Comparison of ENCODE assay signal across 1 cellular context in the genomic region with DNA sequence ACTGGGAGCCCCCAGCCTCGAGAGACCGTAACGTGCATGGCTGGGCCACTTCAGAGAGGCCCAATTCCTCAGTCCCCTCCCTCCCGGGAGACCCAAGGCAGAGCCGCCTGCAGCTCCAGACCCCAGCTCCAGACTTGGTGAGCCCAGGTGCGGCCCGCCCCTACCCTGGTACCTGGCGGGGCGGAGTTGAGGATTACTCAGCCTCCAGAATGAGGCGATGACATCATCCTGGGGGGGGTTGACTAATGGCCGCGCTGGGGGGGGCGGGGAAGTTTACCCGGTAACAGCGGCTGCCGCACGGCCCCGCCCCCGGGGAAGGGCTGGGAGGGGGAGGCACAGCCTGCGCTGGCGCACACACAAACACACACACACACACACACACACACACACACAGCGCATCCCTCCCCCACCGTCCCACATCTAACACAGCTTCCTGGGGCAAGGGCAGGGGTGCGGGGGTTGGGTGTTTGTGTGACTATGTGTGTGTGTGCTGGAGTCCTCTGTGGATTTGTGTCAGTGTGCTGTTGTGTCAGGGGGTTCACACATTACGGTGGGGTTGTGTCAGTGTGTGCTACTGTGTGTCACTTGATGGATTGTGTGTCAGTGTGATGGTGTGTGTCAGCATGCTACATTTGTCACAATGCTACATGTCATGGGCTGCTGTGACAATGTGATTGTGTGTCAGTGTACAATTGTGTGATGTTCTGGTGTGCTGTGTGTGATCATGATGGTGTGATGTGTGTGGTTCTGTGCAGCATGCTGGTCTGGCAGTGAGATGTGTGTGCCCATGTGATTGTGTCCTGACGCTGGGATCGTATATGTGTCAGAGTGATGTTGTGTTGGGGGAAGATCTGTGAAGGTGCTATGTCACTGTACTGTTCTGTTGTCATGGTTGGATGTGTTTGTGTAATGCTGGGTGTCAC.
A peak's percentile ranks its signal among the peaks of the same experiment; 100 is the strongest.
TF ChIP-seq lines count a peak whose summit lies in the region.

No MANE protein-coding gene starts in this region.

TF ChIP-seq in WTC11, 78 proteins besides CTCF, POLR2A, EP300 and RAD21 (continued from another document):
- TF ChIP-seq, protein P1, sequence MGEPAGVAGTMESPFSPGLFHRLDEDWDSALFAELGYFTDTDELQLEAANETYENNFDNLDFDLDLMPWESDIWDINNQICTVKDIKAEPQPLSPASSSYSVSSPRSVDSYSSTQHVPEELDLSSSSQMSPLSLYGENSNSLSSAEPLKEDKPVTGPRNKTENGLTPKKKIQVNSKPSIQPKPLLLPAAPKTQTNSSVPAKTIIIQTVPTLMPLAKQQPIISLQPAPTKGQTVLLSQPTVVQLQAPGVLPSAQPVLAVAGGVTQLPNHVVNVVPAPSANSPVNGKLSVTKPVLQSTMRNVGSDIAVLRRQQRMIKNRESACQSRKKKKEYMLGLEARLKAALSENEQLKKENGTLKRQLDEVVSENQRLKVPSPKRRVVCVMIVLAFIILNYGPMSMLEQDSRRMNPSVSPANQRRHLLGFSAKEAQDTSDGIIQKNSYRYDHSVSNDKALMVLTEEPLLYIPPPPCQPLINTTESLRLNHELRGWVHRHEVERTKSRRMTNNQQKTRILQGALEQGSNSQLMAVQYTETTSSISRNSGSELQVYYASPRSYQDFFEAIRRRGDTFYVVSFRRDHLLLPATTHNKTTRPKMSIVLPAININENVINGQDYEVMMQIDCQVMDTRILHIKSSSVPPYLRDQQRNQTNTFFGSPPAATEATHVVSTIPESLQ (CRISPR knock-in tag; IDR thresholded peaks at IDR 0.05) = no peak
- TF ChIP-seq, protein P2, sequence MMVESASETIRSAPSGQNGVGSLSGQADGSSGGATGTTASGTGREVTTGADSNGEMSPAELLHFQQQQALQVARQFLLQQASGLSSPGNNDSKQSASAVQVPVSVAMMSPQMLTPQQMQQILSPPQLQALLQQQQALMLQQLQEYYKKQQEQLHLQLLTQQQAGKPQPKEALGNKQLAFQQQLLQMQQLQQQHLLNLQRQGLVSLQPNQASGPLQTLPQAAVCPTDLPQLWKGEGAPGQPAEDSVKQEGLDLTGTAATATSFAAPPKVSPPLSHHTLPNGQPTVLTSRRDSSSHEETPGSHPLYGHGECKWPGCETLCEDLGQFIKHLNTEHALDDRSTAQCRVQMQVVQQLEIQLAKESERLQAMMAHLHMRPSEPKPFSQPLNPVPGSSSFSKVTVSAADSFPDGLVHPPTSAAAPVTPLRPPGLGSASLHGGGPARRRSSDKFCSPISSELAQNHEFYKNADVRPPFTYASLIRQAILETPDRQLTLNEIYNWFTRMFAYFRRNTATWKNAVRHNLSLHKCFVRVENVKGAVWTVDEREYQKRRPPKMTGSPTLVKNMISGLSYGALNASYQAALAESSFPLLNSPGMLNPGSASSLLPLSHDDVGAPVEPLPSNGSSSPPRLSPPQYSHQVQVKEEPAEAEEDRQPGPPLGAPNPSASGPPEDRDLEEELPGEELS (CRISPR knock-in tag; IDR thresholded peaks at IDR 0.05) = peak; percentile 64
- TF ChIP-seq, protein P3, sequence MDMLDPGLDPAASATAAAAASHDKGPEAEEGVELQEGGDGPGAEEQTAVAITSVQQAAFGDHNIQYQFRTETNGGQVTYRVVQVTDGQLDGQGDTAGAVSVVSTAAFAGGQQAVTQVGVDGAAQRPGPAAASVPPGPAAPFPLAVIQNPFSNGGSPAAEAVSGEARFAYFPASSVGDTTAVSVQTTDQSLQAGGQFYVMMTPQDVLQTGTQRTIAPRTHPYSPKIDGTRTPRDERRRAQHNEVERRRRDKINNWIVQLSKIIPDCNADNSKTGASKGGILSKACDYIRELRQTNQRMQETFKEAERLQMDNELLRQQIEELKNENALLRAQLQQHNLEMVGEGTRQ (CRISPR knock-in tag; IDR thresholded peaks at IDR 0.05) = no peak
- TF ChIP-seq JAZF1 (CRISPR knock-in tag; IDR thresholded peaks at IDR 0.05) = no peak
